In the genomic region with DNA sequence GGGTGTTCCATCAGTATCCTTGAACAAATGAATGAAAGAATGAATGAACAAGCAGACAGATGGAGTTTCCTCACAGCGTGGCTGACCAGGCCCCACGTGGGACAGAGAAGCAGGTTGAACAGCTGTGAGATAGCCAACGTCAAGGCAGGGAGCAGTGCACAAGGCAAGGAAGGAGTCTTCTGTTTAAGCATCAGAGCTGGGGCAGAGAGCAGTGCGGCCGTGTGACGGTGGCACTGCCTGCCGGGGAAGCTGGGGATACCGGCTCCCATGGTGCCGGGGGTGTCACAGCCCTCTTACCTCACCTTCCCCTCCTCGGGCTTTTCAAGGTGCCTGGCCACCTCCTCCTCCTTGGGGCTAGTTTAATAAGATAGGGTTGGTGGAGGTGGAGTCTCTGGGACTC, we compare ENCODE assay signal across 8 cellular contexts.
"Had no signal": no experiment of that assay in that cellular context is flagged by ENCODE, and none has a peak within 500 bp of the region (broad histone marks: within the 10 kb centered on the region; RNA-seq: fewer than 3 reads in every experiment).

No MANE protein-coding gene starts in this region.

- H3K4me3 Mint-ChIP-seq: GM23338, HFFc6, IgD-negative memory B cell had no signal

- H3K9ac ChIP-seq: KMS-11 had no signal

- H3K9me3 ChIP-seq: HAP-1 had no signal

- ATAC-seq: GM23338, HCT116 had no signal

- DNase-seq: HFFc6, KBM-7 had no signal

- H3K27ac Mint-ChIP-seq: GM23338, HFFc6 had no signal

- H2AFZ ChIP-seq: GM23338 had no signal

- H3K9me3 Mint-ChIP-seq: GM23338, HFFc6, IgD-negative memory B cell had no signal

- H3K27ac ChIP-seq: HL-60, KMS-11 had no signal

- H3K4me3 ChIP-seq: GM23338, HAP-1 had no signal

- H3K27me3 Mint-ChIP-seq: IgD-negative memory B cell had no signal

- H3K4me2 ChIP-seq: GM23338, KMS-11 had no signal

- H3K36me3 ChIP-seq: HAP-1 had no signal
